1 cellular context compared by ENCODE assay signal in the genomic region with DNA sequence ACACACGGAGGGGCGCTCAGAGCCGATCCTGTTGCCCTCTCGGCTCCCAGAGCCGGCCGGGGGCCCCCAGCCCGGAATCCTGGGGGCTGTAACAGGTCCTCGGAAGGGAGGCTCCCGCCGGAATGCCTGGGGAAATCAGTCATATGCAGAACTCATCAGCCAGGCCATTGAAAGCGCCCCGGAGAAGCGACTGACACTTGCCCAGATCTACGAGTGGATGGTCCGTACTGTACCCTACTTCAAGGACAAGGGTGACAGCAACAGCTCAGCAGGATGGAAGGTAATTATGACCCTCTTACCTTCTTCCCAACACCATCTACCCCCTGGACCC.
TF ChIP-seq lines count a peak whose summit lies in the region.

No MANE protein-coding gene starts in this region.

TF ChIP-seq in endothelial cell of umbilical vein, 7 proteins besides CTCF, POLR2A, EP300 and RAD21:
- TF ChIP-seq EZH2 (IDR thresholded peaks at IDR 0.05; ENCODE audit: borderline replicate concordance, low read depth, low read length, severe bottlenecking): no peak
